In the genomic region with DNA sequence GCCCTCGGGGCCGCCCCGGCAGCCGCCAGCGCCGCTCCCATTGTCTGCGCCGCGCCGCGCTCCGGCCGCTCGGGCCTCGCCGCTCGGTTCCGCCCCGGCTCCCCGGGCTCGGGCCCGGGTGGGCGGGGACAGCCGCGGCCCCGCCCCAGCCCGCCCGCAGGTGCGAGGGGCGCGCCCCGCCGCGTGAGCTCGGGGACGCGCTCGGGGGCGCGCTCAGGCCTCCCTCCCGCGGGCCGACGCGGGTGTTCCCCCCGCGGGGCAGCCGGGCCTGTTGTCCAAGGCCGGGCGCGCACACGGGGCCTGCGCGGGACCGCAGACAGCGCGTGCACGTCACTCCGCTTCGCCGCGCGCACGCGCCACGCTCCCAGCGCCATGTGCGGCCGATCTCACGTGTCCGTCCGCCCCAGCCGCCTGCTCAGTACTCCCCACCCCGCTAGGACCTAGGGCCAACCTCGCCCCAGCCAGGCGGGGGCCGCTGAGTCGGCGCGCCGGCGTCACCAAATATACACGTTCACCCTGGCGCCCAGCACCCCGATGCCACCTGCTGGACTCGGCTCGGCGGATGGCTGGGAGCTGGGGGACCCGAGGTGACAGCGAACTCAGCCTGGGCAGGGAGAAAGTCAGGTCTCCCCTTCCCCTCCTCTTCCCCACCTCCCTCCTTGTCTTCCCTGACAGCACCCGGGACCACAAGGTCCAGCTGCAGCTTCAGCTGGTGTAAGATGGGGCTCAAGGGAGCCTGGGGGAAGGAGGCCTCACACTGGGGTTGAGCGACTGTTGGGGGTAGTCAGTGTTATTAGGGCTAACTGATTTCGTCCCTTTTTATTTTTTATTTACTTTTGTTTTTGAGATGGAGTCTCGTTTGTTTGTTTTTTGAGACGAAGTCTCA, we compare ENCODE assay signal across 8 cellular contexts. TPM values are rescaled to one million over a fixed set of nuclear protein-coding genes. Genes with fewer than 3 reads are reported as not detected.
A peak's percentile ranks its signal among the peaks of the same experiment; 100 is the strongest.
DNase-seq lines count a peak whose midpoint lies in the region; ATAC-seq and TF ChIP-seq lines count a peak whose summit lies in the region.

No MANE protein-coding gene starts in this region.

- BruUV-seq in PC-3 (replicated peaks; lab: Mats Ljungman, UMichigan), result TSS peak; percentile 80

- H3K9me3 ChIP-seq in HUES64 (ENCODE audit: insufficient read depth, low read depth, low read length) (no peaks in the 10 kb centered on the region), PC-3 (ENCODE audit: low read length) (no peaks in the 10 kb centered on the region)
- no peaks in the 10 kb centered on the region for H3K9me3 ChIP-seq in naive thymus-derived CD4-positive, alpha-beta T cell (ENCODE audit: control insufficient read depth in 2 of 3, low read length in 3 of 3)

- CTCF ChIA-PET in PC-3 (lab: Charles Lee), result interaction anchor here (0.6 kb wide), 3 partner anchors 14 to 163 kb away, joined by 3 to 5 read pairs (median 4); no protein-coding TSS in a partner anchor
- CTCF ChIA-PET in naive thymus-derived CD4-positive, alpha-beta T cell (lab: Charles Lee), result interaction anchor here (0.6 to 9.9 kb wide), 4 partner anchors 34 to 127 kb away, joined by 3 to 161 read pairs (median 8); no protein-coding TSS in a partner anchor

- DNase-seq in DMS79 treated with DMSO at 0.1 percent for 48 hours (lab: John Stamatoyannopoulos, UW) (peak; percentile 86), PC-3 (peak; percentile 90), fibroblast of gingiva (ENCODE audit: low read depth) (peak; percentile 85)
- peak; percentile 89 to 90 for DNase-seq in activated T-cell treated with anti-CD3 and anti-CD28 coated beads, Interleukin-2, amount 50 U/mL, for 72 hours
- peak; percentile 63 to 88 (median 68) for DNase-seq in naive thymus-derived CD4-positive, alpha-beta T cell
- DNase-seq in stimulated activated naive CD4-positive, alpha-beta T cell treated with Interleukin-2 at 50 U/mL for 16 hours (lab: John Stamatoyannopoulos, UW), result peak; percentile 83

- ATAC-seq in GM21526 (IDR thresholded peaks at IDR 0.05; ENCODE audit: low FRiP score, unreplicated experiment) (peak; percentile 56), PC-3 (peak; percentile 63)
- peak; percentile 82 for ATAC-seq in activated T-cell treated with anti-CD3 and anti-CD28 coated beads, Interleukin-2, amount 50 U/mL, for 72 hours (replicated peaks in 1 of 2)
- peak; percentile 67 for ATAC-seq in naive thymus-derived CD4-positive, alpha-beta T cell

- H3K27ac ChIP-seq in HUES64 (ENCODE audit: low read depth, low read length) (peak overlapping the region; percentile 67; the same call in 1 of the 2 replicates), PC-3 (ENCODE audit: low read length) (peak overlapping the region; percentile 23; the same call in 1 of the 2 replicates)
- H3K27ac ChIP-seq in naive thymus-derived CD4-positive, alpha-beta T cell (ENCODE audit: low read depth, low read length), result peak overlapping the region; percentile 80

- H3K79me2 ChIP-seq in PC-3 (ENCODE audit: low read length), result peaks cover 41% of the 10 kb centered on the region

- 0 out of 2 replicates have a peak, but pooled peaks cover 3% of the 10 kb centered on the region for H3K27me3 ChIP-seq in HUES64 (ENCODE audit: insufficient read depth, low read length)
- H3K27me3 ChIP-seq in PC-3 (ENCODE audit: low read length), result no peaks in the 10 kb centered on the region
- H3K27me3 ChIP-seq in naive thymus-derived CD4-positive, alpha-beta T cell (ENCODE audit: control insufficient read depth in 2 of 2, insufficient read depth in 2 of 2, low read length in 2 of 2), result no peaks in the 10 kb centered on the region

- peaks cover 9% of the 10 kb centered on the region for H4K20me1 ChIP-seq in PC-3 (ENCODE audit: low read length)

- no peaks in the 10 kb centered on the region for H3K9me2 ChIP-seq in PC-3 (replicated peaks; ENCODE audit: low read length)

- H3K4me3 ChIP-seq in HUES64 (ENCODE audit: low read length) (peak overlapping the region; percentile 85), PC-3 (ENCODE audit: low read length) (peak overlapping the region; percentile 59)
- peak overlapping the region; percentile 71 for H3K4me3 ChIP-seq in naive thymus-derived CD4-positive, alpha-beta T cell (ENCODE audit: low read length)

- H3F3A ChIP-seq in PC-3 (ENCODE audit: low read length, unreplicated experiment), result no peaks in the 10 kb centered on the region

- intact Hi-C loops in PC-3 (cut with micrococcal nuclease), result loop anchor here (2.0 kb wide), 2 partner anchors 29 to 119 kb away; partner anchors contain the start of genes GTF3C5 and RALGDS
- intact Hi-C loops in naive thymus-derived CD4-positive, alpha-beta T cell (cut with micrococcal nuclease), result loop anchor here (1.0 to 10.0 kb wide), 10 partner anchors 17 to 1015 kb away; partner anchors contain the start of genes BRD3 (in 1 of the 2), GTF3C5 (in 1 of the 2), RNU6ATAC (in 1 of the 2) and SETX (in 1 of the 2)

- peak overlapping the region; percentile 74 to 78 for H3K4me3 Mint-ChIP-seq in activated T-cell treated with anti-CD3 and anti-CD28 coated beads, Interleukin-2, amount 50 U/mL, for 72 hours
- peak overlapping the region; percentile 55 to 83 (median 76) for H3K4me3 Mint-ChIP-seq in naive thymus-derived CD4-positive, alpha-beta T cell

- H3K36me3 ChIP-seq in HUES64 (ENCODE audit: insufficient read depth, low read length) (no peaks in the 10 kb centered on the region), PC-3 (ENCODE audit: low read depth, low read length) (no peaks in the 10 kb centered on the region; the same call in 1 of the 2 replicates)
- no peaks in the 10 kb centered on the region for H3K36me3 ChIP-seq in naive thymus-derived CD4-positive, alpha-beta T cell (ENCODE audit: control insufficient read depth in 2 of 3, insufficient read depth in 3 of 3, low read length in 3 of 3)

- H3K27me3 Mint-ChIP-seq in activated T-cell treated with anti-CD3 and anti-CD28 coated beads, Interleukin-2, amount 50 U/mL, for 72 hours (ENCODE audit: low read depth), result no peaks in the 10 kb centered on the region
- H3K27me3 Mint-ChIP-seq in naive thymus-derived CD4-positive, alpha-beta T cell, result no peaks in the 10 kb centered on the region

- H3K36me3 Mint-ChIP-seq in activated T-cell treated with anti-CD3 and anti-CD28 coated beads, Interleukin-2, amount 50 U/mL, for 72 hours (ENCODE audit: insufficient read depth in 2 of 2), result no peaks in the 10 kb centered on the region
- peaks cover 0 to 3% (median 0%) of the 10 kb centered on the region in 5 donors for H3K36me3 Mint-ChIP-seq in naive thymus-derived CD4-positive, alpha-beta T cell

- WGBS in HUES64, result 2% methylated on average over 93 of the region's 95 CpGs

- H3K27ac Mint-ChIP-seq in activated T-cell treated with anti-CD3 and anti-CD28 coated beads, Interleukin-2, amount 50 U/mL, for 72 hours, result peak overlapping the region; percentile 8
- H3K27ac Mint-ChIP-seq in naive thymus-derived CD4-positive, alpha-beta T cell, result peak overlapping the region; percentile 71 to 88 (median 84)

- peak overlapping the region; percentile 89 for H3K9ac ChIP-seq in HUES64 (ENCODE audit: low read depth, low read length)
- H3K9ac ChIP-seq in PC-3 (ENCODE audit: low read length), result peak overlapping the region; percentile 70

- H3K4me2 ChIP-seq in PC-3 (ENCODE audit: low read length), result peak overlapping the region; percentile 76

- TF ChIP-seq CTCF in PC-3 (conservative IDR thresholded peaks at IDR 0.05; ENCODE audit: low read depth, low read length), result peak; percentile 39; the same call in 1 of the 2 replicates

- POLR2A ChIA-PET in PC-3 (lab: Charles Lee; ENCODE audit: unreplicated experiment), result interaction anchor here (0.5 to 1.0 kb wide), 3 partner anchors 16 to 177 kb away, joined by 3 to 14 read pairs (median 5); no protein-coding TSS in a partner anchor
- POLR2A ChIA-PET in naive thymus-derived CD4-positive, alpha-beta T cell (lab: Charles Lee), result interaction anchor here (0.6 to 5.6 kb wide), 10 partner anchors 18 to 205 kb away, joined by 3 to 48 read pairs (median 4); partner anchors contain the start of genes GTF3C5, RALGDS and TSC1

- H3K4me1 Mint-ChIP-seq in activated T-cell treated with anti-CD3 and anti-CD28 coated beads, Interleukin-2, amount 50 U/mL, for 72 hours (ENCODE audit: low read depth), result peaks cover 37% of the 10 kb centered on the region
- H3K4me1 Mint-ChIP-seq in naive thymus-derived CD4-positive, alpha-beta T cell, result peaks cover 10 to 46% (median 36%) of the 10 kb centered on the region in 7 donors

- peak overlapping the region; percentile 69 for H2AFZ ChIP-seq in PC-3 (ENCODE audit: low read length)

- 0 out of 2 replicates have a peak, but pooled peaks cover 6% of the 10 kb centered on the region for H3K4me1 ChIP-seq in HUES64 (ENCODE audit: insufficient read depth, low read length)
- H3K4me1 ChIP-seq in PC-3 (ENCODE audit: insufficient read depth, low read length), result peaks cover 17% of the 10 kb centered on the region; the same call in 1 of the 2 replicates
- H3K4me1 ChIP-seq in naive thymus-derived CD4-positive, alpha-beta T cell (ENCODE audit: control insufficient read depth in 2 of 2, insufficient read depth in 2 of 2, low read length in 2 of 2), result peaks cover 27 to 34% of the 10 kb centered on the region in 2 donors

- H3K9me3 Mint-ChIP-seq in activated T-cell treated with anti-CD3 and anti-CD28 coated beads, Interleukin-2, amount 50 U/mL, for 72 hours, result no peaks in the 10 kb centered on the region
- H3K9me3 Mint-ChIP-seq in naive thymus-derived CD4-positive, alpha-beta T cell, result no peaks in the 10 kb centered on the region

RNA-seq across cellular contexts. Expression of gene GBGT1, which starts 14.3 kb away (rescaled TPM):
- 4.8 TPM for polyA plus RNA-seq in HUES64 (2013, experiment 1 of 2)
- 4.9 TPM for polyA plus RNA-seq in HUES64 (2013, experiment 2 of 2)
- total RNA-seq in PC-3 (2014; rRNA removed), result not detected in 2 replicates
- total RNA-seq in activated T-cell treated with anti-CD3 and anti-CD28 coated beads, Interleukin-2, amount 50 U/mL, for 72 hours, result 1 to 10 TPM in 1 of 2 donors, under 1 TPM in 1; 0.86 to 2.0 TPM
- total RNA-seq in naive thymus-derived CD4-positive, alpha-beta T cell, result 10 to 100 TPM in 2 of 5 experiments, 1 to 10 TPM in 3; 3.4 to 14.8 (median 5.5) TPM
- under 1 TPM in 1 of 2 donors, not detected in 1; 0.14 TPM for polyA plus RNA-seq in naive thymus-derived CD4-positive, alpha-beta T cell

RNA-seq across cellular contexts. Expression of gene RALGDS, which starts 28.3 kb away (rescaled TPM):
- polyA plus RNA-seq in HUES64 (2013, experiment 1 of 2), result 16.8 TPM
- polyA plus RNA-seq in HUES64 (2013, experiment 2 of 2), result 24.6 TPM
- total RNA-seq in PC-3 (2014; rRNA removed), result 30.5 and 32.2 TPM in 2 replicates
- total RNA-seq in activated T-cell treated with anti-CD3 and anti-CD28 coated beads, Interleukin-2, amount 50 U/mL, for 72 hours, result 10 to 100 TPM; 50.7 to 78.2 TPM
- 100 to 1,000 TPM in 2 of 5 experiments, 10 to 100 TPM in 3; 73.9 to 123 (median 79.7) TPM for total RNA-seq in naive thymus-derived CD4-positive, alpha-beta T cell
- polyA plus RNA-seq in naive thymus-derived CD4-positive, alpha-beta T cell, result 10 to 100 TPM; 17.8 to 35.7 TPM

RNA-seq across cellular contexts. Expression of gene OBP2B, which starts 59.7 kb away (rescaled TPM):
- not detected for polyA plus RNA-seq in HUES64 (2013, experiment 1 of 2)
- polyA plus RNA-seq in HUES64 (2013, experiment 2 of 2), result not detected
- not detected in 2 replicates for total RNA-seq in PC-3 (2014; rRNA removed)
- total RNA-seq in activated T-cell treated with anti-CD3 and anti-CD28 coated beads, Interleukin-2, amount 50 U/mL, for 72 hours, result not detected
- not detected for total RNA-seq in naive thymus-derived CD4-positive, alpha-beta T cell
- polyA plus RNA-seq in naive thymus-derived CD4-positive, alpha-beta T cell, result not detected

Comparison
In these comparisons a context has a peak if more than half of its experiments do, and no peak if none do; other contexts are left out.
1. Peak in every context shown above with its lines: DNase-seq, ATAC-seq, H3K4me3 ChIP-seq and H3K27ac ChIP-seq.
2. H3K27ac ChIP-seq: peak in every context shown above with its lines; median percentile 80 in naive thymus-derived CD4-positive, alpha-beta T cell; 67 in HUES64; 23 in PC-3.